Comparison of ENCODE assay signal across 10 cellular contexts in the genomic region with DNA sequence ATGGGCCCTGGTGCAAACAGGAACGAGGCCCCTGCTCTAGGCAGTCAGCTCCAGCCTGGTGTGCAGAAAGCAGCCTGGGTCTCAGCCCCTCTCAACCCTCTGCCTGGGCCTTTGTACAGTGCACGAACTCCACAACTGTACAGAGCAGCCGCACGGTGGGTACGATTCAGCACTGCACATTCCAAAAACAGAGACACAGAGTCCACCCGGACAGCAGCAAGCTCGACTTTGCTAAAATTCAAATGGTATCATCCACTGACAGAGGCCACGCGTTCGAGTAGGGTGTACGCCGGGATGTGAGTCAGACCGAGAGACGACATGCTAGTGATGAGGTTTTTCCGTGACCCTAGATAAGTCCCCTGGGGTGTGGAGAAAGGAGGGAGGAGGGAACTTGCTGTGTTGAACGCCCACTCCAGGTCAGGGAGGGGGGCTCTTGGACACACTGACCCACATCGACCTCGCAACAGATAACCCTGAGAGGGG.
DNase-seq lines count a peak whose midpoint lies in the region; ATAC-seq and TF ChIP-seq lines count a peak whose summit lies in the region.
"Had no signal": no experiment of that assay in that cellular context is flagged by ENCODE, and none has a peak within 500 bp of the region (broad histone marks: within the 10 kb centered on the region; RNA-seq: fewer than 3 reads in every experiment).

No MANE protein-coding gene starts in this region.

- H3K9me3 Mint-ChIP-seq in activated T-cell treated with anti-CD3 and anti-CD28 coated beads, Interleukin-2, amount 50 U/mL, for 4 hours, result peaks cover 14% of the 10 kb centered on the region

- TF ChIP-seq CTCF in GM10248 (IDR thresholded peaks at IDR 0.05; ENCODE audit: control extremely low read depth, extremely low read depth, low read depth, missing control alignments) (no peak), smooth muscle cell (IDR thresholded peaks at IDR 0.05; ENCODE audit: borderline replicate concordance, insufficient read depth, poor library complexity, severe bottlenecking) (no peak), BE2C (IDR thresholded peaks at IDR 0.05; ENCODE audit: low read depth, low read length) (no peak), OCI-LY7 (conservative IDR thresholded peaks at IDR 0.05; ENCODE audit: low read length) (no peak)

- no peaks in the 10 kb centered on the region for H3K27me3 Mint-ChIP-seq in activated T-cell treated with anti-CD3 and anti-CD28 coated beads, Interleukin-2, amount 50 U/mL, for 4 hours (ENCODE audit: low read depth)

- H3F3A ChIP-seq in smooth muscle cell (ENCODE audit: low read depth), result no peaks in the 10 kb centered on the region

- H3K9me3 ChIP-seq in smooth muscle cell (replicated peaks; ENCODE audit: low read depth), result no peaks in the 10 kb centered on the region
- H3K9me3 ChIP-seq in BE2C, result no peaks in the 10 kb centered on the region
- H3K9me3 ChIP-seq in OCI-LY7 (ENCODE audit: low read length), result no peaks in the 10 kb centered on the region

- H3K4me3 Mint-ChIP-seq in activated T-cell treated with anti-CD3 and anti-CD28 coated beads, Interleukin-2, amount 50 U/mL, for 4 hours, result peak overlapping the region; percentile 57

- peak; percentile 78 for DNase-seq in GM10248 (ENCODE audit: extremely low spot score)
- DNase-seq in activated T-cell treated with anti-CD3 and anti-CD28 coated beads, Interleukin-2, amount 50 U/mL, for 4 hours, result peak; percentile 49
- no peak for DNase-seq in smooth muscle cell (lab: John Stamatoyannopoulos, UW; ENCODE audit: unreplicated experiment)
- no peak for DNase-seq in BE2C
- no peak for DNase-seq in OCI-LY7 (ENCODE audit: low spot score)
- DNase-seq in NCI-H2081 treated with DMSO at 0.1 percent for 48 hours (lab: John Stamatoyannopoulos, UW), result no peak
- DNase-seq in C1 segment of cervical spinal cord (lab: John Stamatoyannopoulos, UW), result no peak
- DNase-seq: NCI-H1436 had no signal

- H3K4me1 ChIP-seq in smooth muscle cell (ENCODE audit: low read depth), result no peaks in the 10 kb centered on the region
- no peaks in the 10 kb centered on the region for H3K4me1 ChIP-seq in BE2C
- no peaks in the 10 kb centered on the region for H3K4me1 ChIP-seq in OCI-LY7 (ENCODE audit: insufficient read depth, low read length, poor library complexity, severe bottlenecking)

- no peak overlapping the region for H3K4me2 ChIP-seq in smooth muscle cell
- H3K4me2 ChIP-seq in OCI-LY7 (ENCODE audit: low read length), result no peak overlapping the region

- H3K9me2 ChIP-seq in OCI-LY7 (ENCODE audit: insufficient read depth, low read length), result no peaks in the 10 kb centered on the region

- H3K79me2 ChIP-seq in smooth muscle cell (ENCODE audit: low read depth) (no peaks in the 10 kb centered on the region), OCI-LY7 (ENCODE audit: insufficient read depth, low read depth, low read length) (no peaks in the 10 kb centered on the region)

- H3K4me3 ChIP-seq in smooth muscle cell (no peak overlapping the region), BE2C (ENCODE audit: low read depth, low read length) (no peak overlapping the region), OCI-LY7 (ENCODE audit: low read depth, low read length, poor library complexity, severe bottlenecking) (no peak overlapping the region)
- H3K4me3 ChIP-seq: skin epidermis had no signal

- H2AFZ ChIP-seq in smooth muscle cell (ENCODE audit: low read depth) (no peak overlapping the region), OCI-LY7 (ENCODE audit: low read length) (no peak overlapping the region)

- CTCF ChIA-PET in GM10248 (lab: Yijun Ruan, JAX), result no interaction called here
- CTCF ChIA-PET in OCI-LY7 (lab: Charles Lee; ENCODE audit: unreplicated experiment), result no interaction called here

- ATAC-seq in HG02973 (IDR thresholded peaks at IDR 0.05; ENCODE audit: unreplicated experiment), result peak; percentile 68
- ATAC-seq in activated T-cell treated with anti-CD3 and anti-CD28 coated beads, Interleukin-2, amount 50 U/mL, for 4 hours, result peak; percentile 59 to 64

- H3K4me1 Mint-ChIP-seq in activated T-cell treated with anti-CD3 and anti-CD28 coated beads, Interleukin-2, amount 50 U/mL, for 4 hours (ENCODE audit: low read depth), result peaks cover 37% of the 10 kb centered on the region

- H3K27ac ChIP-seq in smooth muscle cell (ENCODE audit: low read depth), result peak overlapping the region; percentile 56
- H3K27ac ChIP-seq in OCI-LY7 (ENCODE audit: low read depth, low read length, poor library complexity, severe bottlenecking), result no peak overlapping the region

- peaks cover 38% of the 10 kb centered on the region for H3K36me3 Mint-ChIP-seq in activated T-cell treated with anti-CD3 and anti-CD28 coated beads, Interleukin-2, amount 50 U/mL, for 4 hours (ENCODE audit: insufficient read depth)

- BruUV-seq in OCI-LY7 (replicated peaks; lab: Mats Ljungman, UMichigan), result no TSS peak

- H4K20me1 ChIP-seq in smooth muscle cell (ENCODE audit: low read depth) (no peaks in the 10 kb centered on the region), OCI-LY7 (ENCODE audit: insufficient read depth, low read length) (no peaks in the 10 kb centered on the region)

- no peaks in the 10 kb centered on the region for H3K36me3 ChIP-seq in smooth muscle cell (ENCODE audit: low read depth)
- no peaks in the 10 kb centered on the region for H3K36me3 ChIP-seq in BE2C
- peaks cover 65% of the 10 kb centered on the region for H3K36me3 ChIP-seq in OCI-LY7 (ENCODE audit: insufficient read depth, low read length)

- intact Hi-C loops in OCI-LY7 (cut with micrococcal nuclease; ENCODE audit: unreplicated experiment), result no loop called here

- H3K27me3 ChIP-seq in smooth muscle cell (ENCODE audit: low read depth) (no peaks in the 10 kb centered on the region), BE2C (no peaks in the 10 kb centered on the region)

- no peak overlapping the region for H3K9ac ChIP-seq in smooth muscle cell (ENCODE audit: low read depth)

- 41% methylated on average over 18 of the region's 18 CpGs for WGBS in smooth muscle cell (ENCODE audit: low lambda C conversion rate)

- POLR2A ChIA-PET in GM10248 (lab: Yijun Ruan, JAX) (no interaction called here), OCI-LY7 (lab: Charles Lee) (no interaction called here)

Comparison
In these comparisons a context has a peak if more than half of its experiments do, and no peak if none do; other contexts are left out.
1. DNase-seq: peak in GM10248 (single experiment) and activated T-cell treated with anti-CD3 and anti-CD28 coated beads, Interleukin-2, amount 50 U/mL, for 4 hours (single experiment); none in smooth muscle cell (single experiment), BE2C (single experiment), OCI-LY7 (single experiment), NCI-H2081 treated with DMSO at 0.1 percent for 48 hours (single experiment) and C1 segment of cervical spinal cord (0 of 14).